ENCODE assay signal across 11 cellular contexts in genomic region chr10:117007080-117007479, GRCh38. TPM values are rescaled to one million over a fixed set of nuclear protein-coding genes. Genes with fewer than 3 reads are reported as not detected.
DNase-seq lines count a peak whose midpoint lies in the region; ATAC-seq and TF ChIP-seq lines count a peak whose summit lies in the region.
"Had no signal": no experiment of that assay in that cellular context is flagged by ENCODE, and none has a peak within 500 bp of the region (broad histone marks: within the 10 kb centered on the region; RNA-seq: fewer than 3 reads in every experiment).

No MANE protein-coding gene starts in this region.

- no peak overlapping the region for H3K4me3 ChIP-seq in HEK293 (ENCODE audit: low read depth, low read length)

- no peaks in the 10 kb centered on the region for H3K27me3 ChIP-seq in foreskin keratinocyte

- H3K9me3 ChIP-seq in HEK293 (ENCODE audit: control insufficient read depth, insufficient read depth, low read depth, low read length): no peaks in the 10 kb centered on the region

- H3K4me1 ChIP-seq in HEK293 (ENCODE audit: control insufficient read depth, insufficient read depth, low read length): peaks cover 5% of the 10 kb centered on the region; the same call in 1 of the 2 replicates
- H3K4me1 ChIP-seq in foreskin keratinocyte: peaks cover 3% of the 10 kb centered on the region

- POLR2A ChIA-PET in HEK293 (lab: Yijun Ruan, JAX): interaction anchor here (1.6 kb wide), 1 partner anchor 168 kb away, joined by 4 read pairs; no protein-coding TSS in a partner anchor

- peak; percentile 71 for DNase-seq in AG08395 (ENCODE audit: low spot score)
- peak; percentile 47 for DNase-seq in SW480 (ENCODE audit: low spot score)
- DNase-seq in foreskin keratinocyte: peak; percentile 49 to 78
- DNase-seq in cerebellar nuclear complex (lab: John Stamatoyannopoulos, UW): no peak
- DNase-seq in NCI-H1092 (lab: John Stamatoyannopoulos, UW): no peak
- DNase-seq in COLO668 (lab: John Stamatoyannopoulos, UW; ENCODE audit: unreplicated experiment): no peak
- DNase-seq: MM.1S; natural killer cell; stimulated activated CD4-positive, alpha-beta T cell treated with anti-CD3 and anti-CD28 coated beads, Interleukin-15, amount 100 ng/mL, for 24 hours had no signal

- CTCF ChIA-PET in HEK293 (lab: Yijun Ruan, JAX): interaction anchor here (1.1 to 1.9 kb wide), 2 partner anchors 105 to 210 kb away, joined by 5 read pairs; no protein-coding TSS in a partner anchor

- no peak for TF ChIP-seq CTCF in HEK293 (tag by site-specific recombination; IDR thresholded peaks at IDR 0.05)
- no peak for TF ChIP-seq CTCF in foreskin keratinocyte (conservative IDR thresholded peaks at IDR 0.05)

- ATAC-seq in foreskin keratinocyte: peak; percentile 10
- ATAC-seq in GM19351 (IDR thresholded peaks at IDR 0.05; ENCODE audit: unreplicated experiment): no peak
- ATAC-seq: natural killer cell had no signal

- no peaks in the 10 kb centered on the region for H3K36me3 ChIP-seq in HEK293 (ENCODE audit: control insufficient read depth in 2 of 2, insufficient read depth in 1 of 2, low read length in 2 of 2)

- no peak overlapping the region for H3K27ac ChIP-seq in HEK293 (ENCODE audit: extremely low read depth, low read depth, low read length)
- no peak overlapping the region for H3K27ac ChIP-seq in foreskin keratinocyte

TF ChIP-seq in HEK293, 187 proteins besides CTCF, POLR2A, EP300 and RAD21:
- peak; percentile 48 for TF ChIP-seq ZNF510 (tag by site-specific recombination; IDR thresholded peaks at IDR 0.05; ENCODE audit: insufficient replicate concordance)
- TF ChIP-seq ZNF184 (tag by site-specific recombination; IDR thresholded peaks at IDR 0.05): peak; percentile 67; the same call in 1 of the 2 replicates
- peak; percentile 71 for TF ChIP-seq SCRT2 (tag by site-specific recombination; IDR thresholded peaks at IDR 0.05)
- TF ChIP-seq ZNF701 (tag by site-specific recombination; IDR thresholded peaks at IDR 0.05): no peak
- TF ChIP-seq ZNF133 (tag by site-specific recombination; IDR thresholded peaks at IDR 0.05): peak; percentile 89
- TF ChIP-seq ZBTB44 (tag by site-specific recombination; IDR thresholded peaks at IDR 0.05): no peak

RNA-seq across cellular contexts. Expression of gene SHTN1, which starts 2.1 kb away (rescaled TPM):
- 19.0 and 21.5 TPM in 2 replicates for total RNA-seq in foreskin keratinocyte
- 8.1 and 8.3 TPM in 2 replicates for polyA plus RNA-seq in foreskin keratinocyte

Comparison
In these comparisons a context has a peak if more than half of its experiments do, and no peak if none do; other contexts are left out.
1. DNase-seq: peak in AG08395 (single experiment), SW480 (single experiment) and foreskin keratinocyte (2 of 2); none in cerebellar nuclear complex (0 of 2), NCI-H1092 (single experiment) and COLO668 (single experiment).